ENCODE assay signal across 12 cellular contexts in genomic region chr1:23496490-23497181, GRCh38. TPM values are rescaled to one million over a fixed set of nuclear protein-coding genes. Genes with fewer than 3 reads are reported as not detected.
DNase-seq lines count a peak whose midpoint lies in the region; ATAC-seq and TF ChIP-seq lines count a peak whose summit lies in the region.
"Had no signal": no experiment of that assay in that cellular context is flagged by ENCODE, and none has a peak within 500 bp of the region (broad histone marks: within the 10 kb centered on the region; RNA-seq: fewer than 3 reads in every experiment).

No MANE protein-coding gene starts in this region.

- H3K4me1 Mint-ChIP-seq in activated CD8-positive, alpha-beta T cell treated with anti-CD3 and anti-CD28 coated beads for 36 hours (ENCODE audit: low read depth): no peaks in the 10 kb centered on the region
- H3K4me1 Mint-ChIP-seq in activated CD8-positive, alpha-beta T cell treated with anti-CD3 and anti-CD28 coated beads, Interleukin-2, amount 10 ng/mL, durations not matched to agents 7 days and 5 days (ENCODE audit: low read depth): peaks cover 2% of the 10 kb centered on the region
- H3K4me1 Mint-ChIP-seq: stimulated activated naive CD8-positive, alpha-beta T cell treated with anti-CD3 and anti-CD28 coated beads, Interleukin-15, amount 100 ng/mL, for 72 hours had no signal

- intact Hi-C loops in activated CD8-positive, alpha-beta T cell treated with anti-CD3 and anti-CD28 coated beads for 36 hours (cut with micrococcal nuclease): loop anchor here (1.0 to 5.0 kb wide), 2 partner anchors 43 to 141 kb away; no protein-coding TSS in a partner anchor
- intact Hi-C loops in gastrocnemius medialis (cut with DNase I; ENCODE audit: low total_unique reads): loop anchor here (1.0 kb wide), 2 partner anchors 44 to 141 kb away; no protein-coding TSS in a partner anchor

- no peak overlapping the region for H3K4me3 Mint-ChIP-seq in activated CD8-positive, alpha-beta T cell treated with anti-CD3 and anti-CD28 coated beads for 36 hours
- H3K4me3 Mint-ChIP-seq in activated CD8-positive, alpha-beta T cell treated with anti-CD3 and anti-CD28 coated beads, Interleukin-2, amount 10 ng/mL, durations not matched to agents 7 days and 5 days: no peak overlapping the region
- H3K4me3 Mint-ChIP-seq: stimulated activated naive CD8-positive, alpha-beta T cell treated with anti-CD3 and anti-CD28 coated beads, Interleukin-15, amount 100 ng/mL, for 72 hours had no signal

- H3K4me3 ChIP-seq in RWPE2 (ENCODE audit: severe bottlenecking): no peak overlapping the region
- H3K4me3 ChIP-seq in gastrocnemius medialis: no peak overlapping the region
- H3K4me3 ChIP-seq in SJCRH30: no peak overlapping the region
- no peak overlapping the region for H3K4me3 ChIP-seq in Peyer's patch
- H3K4me3 ChIP-seq: lung, tibial nerve had no signal

- no peaks in the 10 kb centered on the region for H3K27me3 Mint-ChIP-seq in activated CD8-positive, alpha-beta T cell treated with anti-CD3 and anti-CD28 coated beads for 36 hours
- peaks cover 11% of the 10 kb centered on the region for H3K27me3 Mint-ChIP-seq in activated CD8-positive, alpha-beta T cell treated with anti-CD3 and anti-CD28 coated beads, Interleukin-2, amount 10 ng/mL, durations not matched to agents 7 days and 5 days (ENCODE audit: low read depth)
- H3K27me3 Mint-ChIP-seq: stimulated activated naive CD8-positive, alpha-beta T cell treated with anti-CD3 and anti-CD28 coated beads, Interleukin-15, amount 100 ng/mL, for 72 hours had no signal

- TF ChIP-seq CTCF in activated CD8-positive, alpha-beta T cell treated with anti-CD3 and anti-CD28 coated beads for 36 hours (IDR thresholded peaks at IDR 0.05): no peak
- no peak for TF ChIP-seq CTCF in RWPE2 (IDR thresholded peaks at IDR 0.05; ENCODE audit: poor library complexity, severe bottlenecking)
- TF ChIP-seq CTCF in gastrocnemius medialis (IDR thresholded peaks at IDR 0.05 in 4 of 5, conservative IDR thresholded peaks at IDR 0.05 in 1 of 5): no peak
- no peak for TF ChIP-seq CTCF in Peyer's patch (IDR thresholded peaks at IDR 0.05)

- in situ Hi-C loops in gastrocnemius medialis (cut with MboI; ENCODE audit: low sequenced_read_pairs in 4 of 4): loop anchor here in 3 of 4 donors (5.0 kb wide), 2 partner anchors 41 to 46 kb away; no protein-coding TSS in a partner anchor

- no peak for DNase-seq in activated CD8-positive, alpha-beta T cell treated with anti-CD3 and anti-CD28 coated beads for 36 hours
- no peak for DNase-seq in activated CD8-positive, alpha-beta T cell treated with anti-CD3 and anti-CD28 coated beads, Interleukin-2, amount 10 ng/mL, durations not matched to agents 7 days and 5 days
- no peak for DNase-seq in RWPE2 (ENCODE audit: low spot score)
- DNase-seq in left lobe of liver (ENCODE audit: low spot score): no peak
- DNase-seq in gastrocnemius medialis: no peak
- DNase-seq in SJCRH30: no peak
- no peak for DNase-seq in Peyer's patch
- DNase-seq: activated gamma-delta T cell had no signal

- H3K4me1 ChIP-seq in RWPE2 (ENCODE audit: insufficient read depth, poor library complexity, severe bottlenecking) (no peaks in the 10 kb centered on the region), gastrocnemius medialis (peaks cover 0 to 3% of the 10 kb centered on the region in 2 donors), SJCRH30 (no peaks in the 10 kb centered on the region), Peyer's patch (no peaks in the 10 kb centered on the region)
- H3K4me1 ChIP-seq: tibial nerve had no signal

- H3K9me3 ChIP-seq in RWPE2 (ENCODE audit: severe bottlenecking) (no peaks in the 10 kb centered on the region), gastrocnemius medialis (no peaks in the 10 kb centered on the region), SJCRH30 (replicated peaks) (no peaks in the 10 kb centered on the region), Peyer's patch (no peaks in the 10 kb centered on the region)
- H3K9me3 ChIP-seq: tibial nerve had no signal

- no peaks in the 10 kb centered on the region for H3K9me3 Mint-ChIP-seq in activated CD8-positive, alpha-beta T cell treated with anti-CD3 and anti-CD28 coated beads for 36 hours
- no peaks in the 10 kb centered on the region for H3K9me3 Mint-ChIP-seq in activated CD8-positive, alpha-beta T cell treated with anti-CD3 and anti-CD28 coated beads, Interleukin-2, amount 10 ng/mL, durations not matched to agents 7 days and 5 days (ENCODE audit: insufficient read depth)
- H3K9me3 Mint-ChIP-seq: stimulated activated naive CD8-positive, alpha-beta T cell treated with anti-CD3 and anti-CD28 coated beads, Interleukin-15, amount 100 ng/mL, for 72 hours had no signal

- H3K36me3 Mint-ChIP-seq in activated CD8-positive, alpha-beta T cell treated with anti-CD3 and anti-CD28 coated beads for 36 hours (ENCODE audit: low read depth): no peaks in the 10 kb centered on the region
- H3K36me3 Mint-ChIP-seq in activated CD8-positive, alpha-beta T cell treated with anti-CD3 and anti-CD28 coated beads, Interleukin-2, amount 10 ng/mL, durations not matched to agents 7 days and 5 days (ENCODE audit: low read depth): no peaks in the 10 kb centered on the region

- H3K27me3 ChIP-seq in RWPE2 (ENCODE audit: insufficient read depth, poor library complexity, severe bottlenecking) (no peaks in the 10 kb centered on the region), gastrocnemius medialis (no peaks in the 10 kb centered on the region), SJCRH30 (no peaks in the 10 kb centered on the region), Peyer's patch (no peaks in the 10 kb centered on the region)
- H3K27me3 ChIP-seq: tibial nerve had no signal

- H3K36me3 ChIP-seq in RWPE2 (ENCODE audit: low read depth) (no peaks in the 10 kb centered on the region), gastrocnemius medialis (no peaks in the 10 kb centered on the region), SJCRH30 (no peaks in the 10 kb centered on the region), Peyer's patch (no peaks in the 10 kb centered on the region)
- H3K36me3 ChIP-seq: tibial nerve had no signal

- POLR2A ChIA-PET in activated CD8-positive, alpha-beta T cell treated with anti-CD3 and anti-CD28 coated beads for 36 hours (lab: Charles Lee): interaction anchor here (0.7 to 1.9 kb wide), 8 partner anchors 23 to 203 kb away, joined by 3 to 10 read pairs (median 6); partner anchors contain the start of genes E2F2 and ID3
- POLR2A ChIA-PET in activated CD8-positive, alpha-beta T cell treated with anti-CD3 and anti-CD28 coated beads, Interleukin-2, amount 10 ng/mL, durations not matched to agents 7 days and 5 days (lab: Charles Lee): interaction anchor here (0.9 to 1.8 kb wide), 7 partner anchors 10 to 195 kb away, joined by 3 to 15 read pairs (median 4); partner anchors contain the start of genes E2F2 and RPL11

- peak; percentile 13 for ATAC-seq in activated CD8-positive, alpha-beta T cell treated with anti-CD3 and anti-CD28 coated beads for 36 hours
- ATAC-seq in activated CD8-positive, alpha-beta T cell treated with anti-CD3 and anti-CD28 coated beads, Interleukin-2, amount 10 ng/mL, durations not matched to agents 7 days and 5 days: no peak
- 0 out of 3 replicates have a peak, but pooled peaks have one; percentile 10 for ATAC-seq in RWPE2 (ENCODE audit: low read depth)
- peak; percentile 36 for ATAC-seq in left lobe of liver
- ATAC-seq in gastrocnemius medialis: peak; percentile 13 to 17
- no peak for ATAC-seq in HG02763 (IDR thresholded peaks at IDR 0.05; ENCODE audit: unreplicated experiment)

- TF ChIP-seq POLR2A in gastrocnemius medialis (IDR thresholded peaks at IDR 0.05) (no peak), Peyer's patch (IDR thresholded peaks at IDR 0.05) (no peak)

- H3K27ac ChIP-seq in RWPE2 (ENCODE audit: poor library complexity, severe bottlenecking) (no peak overlapping the region), gastrocnemius medialis (no peak overlapping the region), SJCRH30 (no peak overlapping the region), Peyer's patch (no peak overlapping the region)
- H3K27ac ChIP-seq: tibial nerve had no signal

- no peak overlapping the region for H3K27ac Mint-ChIP-seq in activated CD8-positive, alpha-beta T cell treated with anti-CD3 and anti-CD28 coated beads for 36 hours
- no peak overlapping the region for H3K27ac Mint-ChIP-seq in activated CD8-positive, alpha-beta T cell treated with anti-CD3 and anti-CD28 coated beads, Interleukin-2, amount 10 ng/mL, durations not matched to agents 7 days and 5 days

- CTCF ChIA-PET in activated CD8-positive, alpha-beta T cell treated with anti-CD3 and anti-CD28 coated beads for 36 hours (lab: Charles Lee): interaction anchor here (0.6 to 11.5 kb wide), 51 partner anchors 8 to 464 kb away, joined by 3 to 268 read pairs (median 4); partner anchors contain the start of genes ASAP3, E2F2, ELOA and ID3
- CTCF ChIA-PET in activated CD8-positive, alpha-beta T cell treated with anti-CD3 and anti-CD28 coated beads, Interleukin-2, amount 10 ng/mL, durations not matched to agents 7 days and 5 days (lab: Charles Lee): interaction anchor here (0.6 to 9.2 kb wide), 55 partner anchors 10 to 396 kb away, joined by 3 to 262 read pairs (median 5); partner anchors contain the start of genes ASAP3, E2F2, ELOA and PITHD1

RNA-seq across cellular contexts. Expression of gene ASAP3, which starts 12.7 kb away (rescaled TPM):
- under 1 TPM; 0.29 to 0.74 TPM for total RNA-seq in activated CD8-positive, alpha-beta T cell treated with anti-CD3 and anti-CD28 coated beads for 36 hours
- under 1 TPM; 0.24 to 0.83 TPM for total RNA-seq in activated CD8-positive, alpha-beta T cell treated with anti-CD3 and anti-CD28 coated beads, Interleukin-2, amount 10 ng/mL, durations not matched to agents 7 days and 5 days
- total RNA-seq in left lobe of liver: 16.7 TPM
- total RNA-seq in gastrocnemius medialis: 100 to 1,000 TPM in 2 of 4 donors, 10 to 100 TPM in 2; 55.5 to 129 (median 93.2) TPM
- total RNA-seq in SJCRH30 (2014; rRNA removed; shearing (Covaris generic)): 19.7 and 24.0 TPM in 2 replicates
- 10 to 100 TPM; 11.2 to 33.5 (median 25.8) TPM for total RNA-seq in Peyer's patch

RNA-seq across cellular contexts. Expression of gene E2F2, which starts 34.4 kb away (rescaled TPM):
- 10 to 100 TPM; 23.7 to 25.3 TPM for total RNA-seq in activated CD8-positive, alpha-beta T cell treated with anti-CD3 and anti-CD28 coated beads for 36 hours
- 10 to 100 TPM; 75.0 to 80.3 TPM for total RNA-seq in activated CD8-positive, alpha-beta T cell treated with anti-CD3 and anti-CD28 coated beads, Interleukin-2, amount 10 ng/mL, durations not matched to agents 7 days and 5 days
- total RNA-seq in left lobe of liver: 0.15 TPM
- under 1 TPM in 1 of 4 donors, not detected in 3; 0.40 TPM for total RNA-seq in gastrocnemius medialis
- total RNA-seq in SJCRH30 (2014; rRNA removed; shearing (Covaris generic)): 33.5 and 43.2 TPM in 2 replicates
- 10 to 100 TPM in 3 of 4 donors, 1 to 10 TPM in 1; 6.8 to 16.4 (median 13.6) TPM for total RNA-seq in Peyer's patch

Comparison
In these comparisons a context has a peak if more than half of its experiments do, and no peak if none do; other contexts are left out.
1. ATAC-seq: peak in activated CD8-positive, alpha-beta T cell treated with anti-CD3 and anti-CD28 coated beads for 36 hours (single experiment), RWPE2 (single experiment), left lobe of liver (single experiment) and gastrocnemius medialis (2 of 2); none in activated CD8-positive, alpha-beta T cell treated with anti-CD3 and anti-CD28 coated beads, Interleukin-2, amount 10 ng/mL, durations not matched to agents 7 days and 5 days (single experiment) and HG02763 (single experiment).